23 cellular contexts compared by ENCODE assay signal in genomic region chr9:103837940-103838339, GRCh38.
"Had no signal": no experiment of that assay in that cellular context is flagged by ENCODE, and none has a peak within 500 bp of the region (broad histone marks: within the 10 kb centered on the region; RNA-seq: fewer than 3 reads in every experiment).

No MANE protein-coding gene starts in this region.

- H3K4me1 Mint-ChIP-seq: activated CD4-positive, alpha-beta memory T cell treated with anti-CD3 and anti-CD28 coated beads, Interleukin-2, amount 10 ng/mL, durations not matched to agents 7 days and 5 days; activated CD4-positive, alpha-beta T cell treated with anti-CD3 and anti-CD28 coated beads for 36 hours; activated naive CD8-positive, alpha-beta T cell treated with anti-CD3 and anti-CD28 coated beads, Interleukin-2, amount 10 ng/mL, durations not matched to agents 7 days and 5 days; T-cell had no signal

- H3K27ac ChIP-seq: adrenal gland, SK-N-MC, VCaP had no signal

- DNase-seq: activated CD4-positive, alpha-beta memory T cell treated with anti-CD3 and anti-CD28 coated beads, Interleukin-2, amount 10 ng/mL, durations not matched to agents 7 days and 5 days; activated CD4-positive, alpha-beta T cell treated with anti-CD3 and anti-CD28 coated beads for 36 hours; activated CD4-positive, alpha-beta T cell treated with anti-CD3 and anti-CD28 coated beads, Interleukin-2, amount 50 U/mL, for 1 hour; activated CD8-positive, alpha-beta memory T cell treated with anti-CD3 and anti-CD28 coated beads, Interleukin-2, amount 50 U/mL, for 4 hours; activated naive CD4-positive, alpha-beta T cell treated with anti-CD3 and anti-CD28 coated beads, Interleukin-2, amount 50 U/mL, for 16 hours; activated naive CD8-positive, alpha-beta T cell treated with anti-CD3 and anti-CD28 coated beads, Interleukin-2, amount 10 ng/mL, durations not matched to agents 7 days and 5 days; activated T-cell treated with anti-CD3 and anti-CD28 coated beads, Interleukin-2, amount 50 U/mL, for 72 hours; adrenal gland; anterior cingulate cortex; cerebellar nuclear complex; Karpas-422; NCI-H1930; NCI-H2107; NCI-H2227 treated with DMSO at 0.1 percent for 48 hours; NCI-H446 treated with DMSO at 0.1 percent for 48 hours; NCI-H82; OCI-M1; RPMI8226; T-cell had no signal

- ATAC-seq: activated CD4-positive, alpha-beta T cell treated with anti-CD3 and anti-CD28 coated beads for 36 hours; activated T-cell treated with anti-CD3 and anti-CD28 coated beads, Interleukin-2, amount 50 U/mL, for 72 hours; Panc1; Right ventricle myocardium inferior; T-cell had no signal

- H3K27me3 ChIP-seq: adrenal gland had no signal

- H3K9me3 Mint-ChIP-seq: activated CD4-positive, alpha-beta memory T cell treated with anti-CD3 and anti-CD28 coated beads, Interleukin-2, amount 10 ng/mL, durations not matched to agents 7 days and 5 days; activated naive CD8-positive, alpha-beta T cell treated with anti-CD3 and anti-CD28 coated beads, Interleukin-2, amount 10 ng/mL, durations not matched to agents 7 days and 5 days; activated T-cell treated with anti-CD3 and anti-CD28 coated beads, Interleukin-2, amount 50 U/mL, for 72 hours had no signal

- H3K36me3 Mint-ChIP-seq: activated naive CD8-positive, alpha-beta T cell treated with anti-CD3 and anti-CD28 coated beads, Interleukin-2, amount 10 ng/mL, durations not matched to agents 7 days and 5 days; T-cell had no signal

- H3K36me3 ChIP-seq: adrenal gland had no signal

- H3K27me3 Mint-ChIP-seq: activated CD4-positive, alpha-beta memory T cell treated with anti-CD3 and anti-CD28 coated beads, Interleukin-2, amount 10 ng/mL, durations not matched to agents 7 days and 5 days; activated CD4-positive, alpha-beta T cell treated with anti-CD3 and anti-CD28 coated beads for 36 hours; activated naive CD8-positive, alpha-beta T cell treated with anti-CD3 and anti-CD28 coated beads, Interleukin-2, amount 10 ng/mL, durations not matched to agents 7 days and 5 days; T-cell had no signal

- H3K4me3 ChIP-seq: adrenal gland, SK-N-MC had no signal

- H3K4me3 Mint-ChIP-seq: activated CD4-positive, alpha-beta memory T cell treated with anti-CD3 and anti-CD28 coated beads, Interleukin-2, amount 10 ng/mL, durations not matched to agents 7 days and 5 days; activated CD4-positive, alpha-beta T cell treated with anti-CD3 and anti-CD28 coated beads for 36 hours; activated naive CD8-positive, alpha-beta T cell treated with anti-CD3 and anti-CD28 coated beads, Interleukin-2, amount 10 ng/mL, durations not matched to agents 7 days and 5 days; activated T-cell treated with anti-CD3 and anti-CD28 coated beads, Interleukin-2, amount 50 U/mL, for 72 hours; T-cell had no signal

- H3K27ac Mint-ChIP-seq: activated CD4-positive, alpha-beta memory T cell treated with anti-CD3 and anti-CD28 coated beads, Interleukin-2, amount 10 ng/mL, durations not matched to agents 7 days and 5 days; activated CD4-positive, alpha-beta T cell treated with anti-CD3 and anti-CD28 coated beads for 36 hours; activated naive CD8-positive, alpha-beta T cell treated with anti-CD3 and anti-CD28 coated beads, Interleukin-2, amount 10 ng/mL, durations not matched to agents 7 days and 5 days; activated T-cell treated with anti-CD3 and anti-CD28 coated beads, Interleukin-2, amount 50 U/mL, for 72 hours; T-cell had no signal

- H3K4me1 ChIP-seq: adrenal gland had no signal
